Comparison of ENCODE assay signal across 19 cellular contexts in the genomic region with DNA sequence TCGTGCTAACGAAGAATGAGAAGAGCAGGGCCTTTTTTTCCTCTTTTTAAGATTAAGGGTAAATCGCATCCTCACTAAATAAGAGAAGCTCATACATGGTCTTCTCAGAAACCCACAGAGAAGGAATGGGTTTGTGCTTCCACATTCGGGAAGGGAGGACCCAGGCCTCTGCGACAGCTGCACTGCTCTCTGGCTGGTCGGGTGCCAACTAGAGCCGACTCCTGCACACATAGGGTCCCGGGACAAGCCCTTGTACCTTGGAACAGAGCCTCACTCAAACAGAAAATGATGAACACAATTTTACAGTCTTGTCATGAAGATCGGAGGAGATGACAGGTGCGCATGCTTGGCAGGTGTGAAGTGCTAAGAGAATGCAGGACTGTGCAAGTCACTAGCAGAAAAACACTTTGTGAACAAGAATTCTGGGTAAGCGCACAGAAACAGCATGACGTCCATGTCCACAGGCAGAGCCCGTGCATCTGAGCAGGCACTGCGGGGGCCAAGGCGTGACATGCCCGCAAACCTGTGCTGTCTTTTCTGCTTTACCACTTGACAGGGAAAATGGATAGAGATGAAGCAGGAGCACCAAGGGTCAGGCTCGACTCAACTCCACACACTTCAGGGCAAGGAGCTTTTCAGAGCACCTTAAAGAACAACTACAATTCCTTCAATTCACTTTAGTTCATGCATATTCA.
"Had no signal": no experiment of that assay in that cellular context is flagged by ENCODE, and none has a peak within 500 bp of the region (broad histone marks: within the 10 kb centered on the region; RNA-seq: fewer than 3 reads in every experiment).

No MANE protein-coding gene starts in this region.

- H3K4me3 ChIP-seq: heart right ventricle, smooth muscle cell, thoracic aorta had no signal

- H3K4me2 ChIP-seq: smooth muscle cell had no signal

- H3K9me3 ChIP-seq: heart right ventricle, thoracic aorta had no signal

- H3K36me3 ChIP-seq: thoracic aorta, WERI-Rb-1 had no signal

- H3K27ac ChIP-seq: epithelial cell of prostate, heart right ventricle, thoracic aorta, WERI-Rb-1 had no signal

- DNase-seq: activated CD4-positive, alpha-beta T cell treated with anti-CD3 and anti-CD28 coated beads, Interleukin-2, amount 10 ng/mL, durations not matched to agents 7 days and 5 days; activated CD4-positive, CD25-positive, alpha-beta regulatory T cell treated with anti-CD3 and anti-CD28 coated beads, Interleukin-2, amount 50 U/mL, for 72 hours; activated CD8-positive, alpha-beta memory T cell treated with anti-CD3 and anti-CD28 coated beads, Interleukin-2, amount 10 ng/mL, durations not matched to agents 7 days and 5 days; activated CD8-positive, alpha-beta T cell treated with anti-CD3 and anti-CD28 coated beads for 36 hours; activated effector memory CD4-positive, alpha-beta T cell treated with anti-CD3 and anti-CD28 coated beads, Interleukin-2, amount 50 U/mL, for 16 hours; activated naive CD4-positive, alpha-beta T cell treated with anti-CD3 and anti-CD28 coated beads, Interleukin-2, amount 10 ng/mL, durations not matched to agents 7 days and 5 days; activated T-cell treated with anti-CD3 and anti-CD28 coated beads for 4 hours; cerebellar nuclear complex; cortex of kidney; endodermal cell; heart right ventricle; islet precursor cell; stimulated activated CD4-positive, alpha-beta T cell treated with anti-CD3 and anti-CD28 coated beads, Interleukin-2, amount 100 ng/mL, for 48 hours; stimulated activated naive CD4-positive, alpha-beta T cell treated with Interleukin-2 at 50 U/mL for 16 hours; T-cell; WERI-Rb-1 had no signal

- H3K27me3 ChIP-seq: heart right ventricle had no signal
